In genomic region chr4:3823496-3824341, GRCh38 we compare ENCODE assay signal across 29 cellular contexts. TPM values are rescaled to one million over a fixed set of nuclear protein-coding genes. Genes with fewer than 3 reads are reported as not detected.
"Had no signal": no experiment of that assay in that cellular context is flagged by ENCODE, and none has a peak within 500 bp of the region (broad histone marks: within the 10 kb centered on the region; RNA-seq: fewer than 3 reads in every experiment).

No MANE protein-coding gene starts in this region.

- H3K27me3 ChIP-seq: adrenal gland, ascending aorta, brain microvascular endothelial cell, neutrophil, testis had no signal

- H3K9me3 ChIP-seq: adrenal gland, ascending aorta, esophagus squamous epithelium, gastroesophageal sphincter, heart left ventricle, neutrophil, sigmoid colon, testis had no signal

- FAIRE-seq: keratinocyte, TTC549 had no signal

- ATAC-seq: activated T-cell treated with anti-CD3 and anti-CD28 coated beads, Interleukin-2, amount 50 U/mL, for 4 hours; gastroesophageal sphincter; heart left ventricle; left lobe of liver; natural killer cell; stimulated activated naive B cell treated with anti-CD40 and anti-IgM and Interleukin-4, amounts not matched to agents 10 μg/mL and 1 μg/mL and 100 μg/mL, for 72 hours had no signal

- DNase-seq: activated CD4-positive, alpha-beta T cell treated with anti-CD3 and anti-CD28 coated beads for 1 hour; activated CD4-positive, alpha-beta T cell treated with anti-CD3 and anti-CD28 coated beads, Interleukin-2, amount 50 U/mL, for 4 hours; activated CD8-positive, alpha-beta memory T cell treated with anti-CD3 and anti-CD28 coated beads for 24 hours; activated CD8-positive, alpha-beta memory T cell treated with anti-CD3 and anti-CD28 coated beads, Interleukin-2, amount 50 U/mL, for 4 hours; activated naive CD4-positive, alpha-beta T cell; activated T-cell treated with anti-CD3 and anti-CD28 coated beads, Interleukin-2, amount 50 U/mL, for 4 hours; adrenal gland; brain microvascular endothelial cell; cortex of kidney; endodermal cell; esophagus squamous epithelium; midbrain; natural killer cell; sigmoid colon; stimulated activated CD4-positive, alpha-beta T cell treated with anti-CD3 and anti-CD28 coated beads, Interleukin-2, amount 100 ng/mL, for 48 hours; stimulated activated CD8-positive, alpha-beta memory T cell treated with anti-CD3 and anti-CD28 coated beads, Interleukin-4, amount 100 ng/mL, for 48 hours; stimulated activated naive B cell treated with anti-CD40 and anti-IgM and Interleukin-4, amounts not matched to agents 10 μg/mL and 1 μg/mL and 100 μg/mL, for 72 hours; T-helper 1 cell; testis had no signal

- H3K9me3 Mint-ChIP-seq: activated T-cell treated with anti-CD3 and anti-CD28 coated beads, Interleukin-2, amount 50 U/mL, for 4 hours; activated T-helper 2 cell treated with anti-CD3 and anti-CD28 coated beads, Interferon-gamma antibody, Interleukin-2, Interleukin-4, amounts not matched to agents 10 μg/mL and 5 μg/mL and 100 μg/mL, durations not matched to agents 14 hours and 24 hours and 36 hours; endodermal cell; natural killer cell; type B pancreatic cell had no signal

- H3K4me1 Mint-ChIP-seq: natural killer cell; stimulated activated naive B cell treated with anti-CD40 and anti-IgM and Interleukin-4, amounts not matched to agents 10 μg/mL and 1 μg/mL and 100 μg/mL, for 72 hours had no signal

- H3K27me3 Mint-ChIP-seq: activated naive CD8-positive, alpha-beta T cell had no signal

- H3K4me3 Mint-ChIP-seq: activated naive CD8-positive, alpha-beta T cell; activated T-cell treated with anti-CD3 and anti-CD28 coated beads, Interleukin-2, amount 50 U/mL, for 4 hours; endodermal cell; natural killer cell; stimulated activated naive B cell treated with anti-CD40 and anti-IgM and Interleukin-4, amounts not matched to agents 10 μg/mL and 1 μg/mL and 100 μg/mL, for 72 hours; type B pancreatic cell had no signal

- H3K27ac Mint-ChIP-seq: activated naive CD8-positive, alpha-beta T cell; activated T-helper 2 cell treated with anti-CD3 and anti-CD28 coated beads, Interferon-gamma antibody, Interleukin-2, Interleukin-4, amounts not matched to agents 10 μg/mL and 5 μg/mL and 100 μg/mL, durations not matched to agents 14 hours and 24 hours and 36 hours; endodermal cell; natural killer cell; stimulated activated naive B cell treated with anti-CD40 and anti-IgM and Interleukin-4, amounts not matched to agents 10 μg/mL and 1 μg/mL and 100 μg/mL, for 72 hours; type B pancreatic cell had no signal

- H3K27ac ChIP-seq: adrenal gland, ascending aorta, brain microvascular endothelial cell, esophagus squamous epithelium, gastroesophageal sphincter, heart left ventricle, neutrophil, sigmoid colon, testis had no signal

- H3K36me3 Mint-ChIP-seq: activated naive CD8-positive, alpha-beta T cell; natural killer cell; stimulated activated naive B cell treated with anti-CD40 and anti-IgM and Interleukin-4, amounts not matched to agents 10 μg/mL and 1 μg/mL and 100 μg/mL, for 72 hours; type B pancreatic cell had no signal

RNA-seq across cellular contexts. Expression of gene ADRA2C, which starts 57.5 kb away (rescaled TPM):
- total RNA-seq: activated T-cell treated with anti-CD3 and anti-CD28 coated beads, Interleukin-2, amount 50 U/mL, for 4 hours; activated T-helper 2 cell treated with anti-CD3 and anti-CD28 coated beads, Interferon-gamma antibody, Interleukin-2, Interleukin-4, amounts not matched to agents 10 μg/mL and 5 μg/mL and 100 μg/mL, durations not matched to agents 14 hours and 24 hours and 36 hours; natural killer cell had no signal
